Comparison of ENCODE assay signal across 20 cellular contexts in the genomic region with DNA sequence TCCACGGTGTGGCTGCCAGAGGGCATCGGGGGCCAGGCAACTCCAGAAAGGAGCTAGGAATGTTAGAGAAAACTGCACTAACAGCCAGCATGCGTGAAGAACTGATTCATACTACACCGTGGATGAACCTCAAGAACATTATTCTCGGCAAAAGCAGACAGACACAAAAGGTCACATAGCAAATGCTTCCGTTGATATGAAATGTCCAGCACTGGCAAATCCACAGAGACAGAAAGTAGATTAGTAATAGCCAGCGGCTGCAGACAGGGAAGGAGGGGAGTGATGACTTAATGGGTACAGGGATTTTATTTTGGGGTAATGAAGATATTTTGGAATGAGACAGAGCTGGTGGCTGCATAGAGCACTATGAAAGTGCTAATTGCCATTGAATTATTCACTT. TPM values are rescaled to one million over a fixed set of nuclear protein-coding genes. Genes with fewer than 3 reads are reported as not detected.
A peak's percentile ranks its signal among the peaks of the same experiment; 100 is the strongest.
DNase-seq lines count a peak whose midpoint lies in the region; ATAC-seq, FAIRE-seq and TF ChIP-seq lines count a peak whose summit lies in the region.
"Had no signal": no experiment of that assay in that cellular context is flagged by ENCODE, and none has a peak within 500 bp of the region (broad histone marks: within the 10 kb centered on the region; RNA-seq: fewer than 3 reads in every experiment).

No MANE protein-coding gene starts in this region.

- H3K27ac Mint-ChIP-seq in astrocyte (ENCODE audit: unreplicated experiment) = peak overlapping the region; percentile 49
- H3K27ac Mint-ChIP-seq: memory B cell had no signal

- H3K56ac ChIP-seq in mesendoderm (ENCODE audit: low read length) = no peak overlapping the region

- 12 to 23% (median 15%) methylated on average over 7 of the region's 7 CpGs for WGBS in psoas muscle, 3 donors
- no CpG with 5 or more reads among the region's 7 CpGs for WGBS in mesendoderm (ENCODE audit: extremely low coverage, insufficient coverage, low lambda C conversion rate)

- H3F3A ChIP-seq in MM.1S (ENCODE audit: insufficient read depth, low read length) = no peaks in the 10 kb centered on the region

- H4K5ac ChIP-seq in mesendoderm (ENCODE audit: low read length) = no peak overlapping the region

- DNase-seq in Caki2 (ENCODE audit: low read depth) (peak; percentile 77), astrocyte (ENCODE audit: low read depth) (peak; percentile 65), islet precursor cell (peak; percentile 37), psoas muscle (no peak), MM.1S (no peak), mesendoderm (no peak)
- DNase-seq: activated naive CD4-positive, alpha-beta T cell; C1 segment of cervical spinal cord; central memory CD4-positive, alpha-beta T cell; occipital lobe; stimulated activated CD4-positive, alpha-beta T cell treated with anti-CD3 and anti-CD28 coated beads, Interleukin-15, amount 100 ng/mL, for 24 hours; substantia nigra had no signal

- no peaks in the 10 kb centered on the region for H3K79me1 ChIP-seq in mesendoderm (ENCODE audit: low read length)

- peaks cover 3% of the 10 kb centered on the region for H3K4me1 ChIP-seq in astrocyte (ENCODE audit: insufficient read depth, low read length)
- H3K4me1 ChIP-seq in psoas muscle = peaks cover 62% of the 10 kb centered on the region
- no peaks in the 10 kb centered on the region for H3K4me1 ChIP-seq in MM.1S (ENCODE audit: low read length)
- no peaks in the 10 kb centered on the region for H3K4me1 ChIP-seq in mesendoderm (ENCODE audit: control insufficient read depth, low read depth, low read length)

- no peak overlapping the region for H2BK15ac ChIP-seq in mesendoderm (replicated peaks; ENCODE audit: low read depth)

- no peaks in the 10 kb centered on the region for H3K9me3 Mint-ChIP-seq in astrocyte (ENCODE audit: unreplicated experiment)
- H3K9me3 Mint-ChIP-seq: memory B cell had no signal

- in situ Hi-C loops in Caki2 (cut with HindIII; ENCODE audit: low pct_unique_long_range_greater_than_20kb, low sequenced_read_pairs) = no loop called here

- H3K4ac ChIP-seq in mesendoderm (ENCODE audit: low read depth, low read length) = no peak overlapping the region

- peak overlapping the region; percentile 25 for H3K4me2 ChIP-seq in astrocyte (ENCODE audit: low read length)
- H3K4me2 ChIP-seq in MM.1S (ENCODE audit: low read depth, low read length) = no peak overlapping the region
- no peak overlapping the region for H3K4me2 ChIP-seq in mesendoderm (ENCODE audit: low read length)

- H3K27ac ChIP-seq in astrocyte (ENCODE audit: low read depth, low read length) (no peak overlapping the region), psoas muscle (peak overlapping the region; percentile 71), MM.1S (ENCODE audit: low read length) (no peak overlapping the region), mesendoderm (ENCODE audit: low read depth, low read length) (no peak overlapping the region)
- H3K27ac ChIP-seq: RWPE1 had no signal

- intact Hi-C loops in psoas muscle (cut with DNase I) = loop anchor here (10.0 kb wide), 2 partner anchors 182 to 262 kb away; partner anchors contain the start of gene STEAP3 (in 1 of the 2)

- H2AK5ac ChIP-seq in mesendoderm (ENCODE audit: low read length) = no peak overlapping the region

- no peak overlapping the region for H2BK120ac ChIP-seq in mesendoderm (ENCODE audit: low read depth, low read length)

- H4K8ac ChIP-seq in mesendoderm (ENCODE audit: low read depth, low read length) = no peak overlapping the region

- no peaks in the 10 kb centered on the region for H3K36me3 Mint-ChIP-seq in astrocyte (ENCODE audit: low read depth, unreplicated experiment)
- H3K36me3 Mint-ChIP-seq: memory B cell had no signal

- no peak overlapping the region for H3K4me3 ChIP-seq in astrocyte (ENCODE audit: insufficient read depth, low read depth, low read length)
- no peak overlapping the region for H3K4me3 ChIP-seq in psoas muscle
- no peak overlapping the region for H3K4me3 ChIP-seq in MM.1S (ENCODE audit: low read length)
- H3K4me3 ChIP-seq in mesendoderm (ENCODE audit: low read length) = no peak overlapping the region

- H3K4me1 Mint-ChIP-seq in astrocyte (ENCODE audit: low read depth, unreplicated experiment) = peaks cover 54% of the 10 kb centered on the region
- H3K4me1 Mint-ChIP-seq: memory B cell had no signal

- H2AFZ ChIP-seq in astrocyte (ENCODE audit: low read depth, low read length) = no peak overlapping the region
- no peak overlapping the region for H2AFZ ChIP-seq in MM.1S (ENCODE audit: low read length)

- H3K4me3 Mint-ChIP-seq in astrocyte (ENCODE audit: unreplicated experiment) = no peak overlapping the region
- H3K4me3 Mint-ChIP-seq: memory B cell had no signal

- no peak overlapping the region for H3K23ac ChIP-seq in mesendoderm (ENCODE audit: low read length)

- no peaks in the 10 kb centered on the region for H3K9me3 ChIP-seq in astrocyte (ENCODE audit: insufficient read depth, low read depth, low read length)
- H3K9me3 ChIP-seq in psoas muscle = no peaks in the 10 kb centered on the region
- H3K9me3 ChIP-seq in MM.1S (replicated peaks; ENCODE audit: insufficient read depth, low read length) = no peaks in the 10 kb centered on the region

- H3K9me2 ChIP-seq in MM.1S (replicated peaks; ENCODE audit: insufficient read depth, low read length) = no peaks in the 10 kb centered on the region

- no peak for FAIRE-seq in astrocyte (lab: Jason Lieb, UNC)
- FAIRE-seq: GM12891 had no signal

- no peaks in the 10 kb centered on the region for H3K27me3 ChIP-seq in astrocyte (ENCODE audit: insufficient read depth, low read length)
- no peaks in the 10 kb centered on the region for H3K27me3 ChIP-seq in psoas muscle (ENCODE audit: insufficient read depth in 3 of 3, low read length in 2 of 3)
- no peaks in the 10 kb centered on the region for H3K27me3 ChIP-seq in MM.1S (replicated peaks; ENCODE audit: insufficient read depth, low read length)
- H3K27me3 ChIP-seq in mesendoderm (ENCODE audit: insufficient read depth, low read length, poor library complexity) = no peaks in the 10 kb centered on the region

- no peaks in the 10 kb centered on the region for H3K36me3 ChIP-seq in astrocyte (ENCODE audit: insufficient read depth, low read length)
- no peaks in the 10 kb centered on the region for H3K36me3 ChIP-seq in psoas muscle (ENCODE audit: insufficient read depth in 1 of 2, low read depth in 1 of 2)
- no peaks in the 10 kb centered on the region for H3K36me3 ChIP-seq in MM.1S (replicated peaks; ENCODE audit: insufficient read depth, low read length)
- H3K36me3 ChIP-seq in mesendoderm (ENCODE audit: control insufficient read depth, insufficient read depth, low read length) = no peaks in the 10 kb centered on the region

- H3K79me2 ChIP-seq in astrocyte (ENCODE audit: insufficient read depth, low read length) (no peaks in the 10 kb centered on the region), MM.1S (ENCODE audit: low read length) (no peaks in the 10 kb centered on the region), mesendoderm (ENCODE audit: control insufficient read depth, insufficient read depth, low read length) (no peaks in the 10 kb centered on the region)

- H2BK5ac ChIP-seq in mesendoderm (ENCODE audit: low read length) = no peak overlapping the region

- no peak overlapping the region for H3K18ac ChIP-seq in mesendoderm (ENCODE audit: low read length)

- ATAC-seq in psoas muscle = peak in 3 of 4 donors; percentile 27 to 69 (median 32)
- no peak for ATAC-seq in HG02981 (IDR thresholded peaks at IDR 0.05; ENCODE audit: unreplicated experiment)
- ATAC-seq in GM18867 (IDR thresholded peaks at IDR 0.05; ENCODE audit: unreplicated experiment) = no peak

- H3K27me3 Mint-ChIP-seq in astrocyte (ENCODE audit: low read depth, unreplicated experiment) = peaks cover 5% of the 10 kb centered on the region

- H3K9ac ChIP-seq in astrocyte (ENCODE audit: low read length) (no peak overlapping the region), MM.1S (ENCODE audit: low read length) (no peak overlapping the region), mesendoderm (ENCODE audit: low read length) (no peak overlapping the region)

- TF ChIP-seq CTCF in astrocyte (IDR thresholded peaks at IDR 0.05; ENCODE audit: insufficient read depth, low read depth, low read length) (no peak), psoas muscle (IDR thresholded peaks at IDR 0.05) (no peak), MM.1S (IDR thresholded peaks at IDR 0.05; ENCODE audit: low read length) (no peak)

- H4K20me1 ChIP-seq in astrocyte (ENCODE audit: insufficient read depth, low read length) (no peaks in the 10 kb centered on the region), MM.1S (ENCODE audit: insufficient read depth, low read length) (no peaks in the 10 kb centered on the region)

RNA-seq across cellular contexts. Expression of gene SCTR, which starts 37.4 kb away (rescaled TPM):
- not detected in 2 replicates for total RNA-seq in Caki2 (2014; rRNA removed; shearing (Covaris generic); ENCODE audit: low replicate concordance)
- total RNA-seq in astrocyte (not detected in 2 replicates), psoas muscle (1 to 10 TPM in 1 of 4 donors, under 1 TPM in 1, not detected in 2; 0.57 to 1.3 TPM)
- under 1 TPM in 1 of 3 donors, not detected in 2; 0.12 TPM for polyA plus RNA-seq in psoas muscle
- polyA plus RNA-seq in mesendoderm (2013, experiment 1 of 2) = not detected
- not detected for polyA plus RNA-seq in mesendoderm (2013, experiment 2 of 2)
- total RNA-seq: epithelial cell of proximal tubule; HT-29; T-helper 1 cell treated with Interleukin-12 subunit alpha and Interleukin-12 subunit beta and Interleukin-4 antibody, amounts not matched to agents 30 ng/mL and 1 ng/mL, for 36 hours had no signal

RNA-seq across cellular contexts. Expression of gene TMEM37, which starts 55.2 kb away (rescaled TPM):
- total RNA-seq in Caki2 (2014; rRNA removed; shearing (Covaris generic); ENCODE audit: low replicate concordance) = 0.10 and 3.5 TPM in 2 replicates
- total RNA-seq in astrocyte (1.6 and 3.3 TPM in 2 replicates), psoas muscle (1 to 10 TPM in 3 of 4 donors, under 1 TPM in 1; 0.96 to 3.9 (median 1.4) TPM)
- polyA plus RNA-seq in psoas muscle = under 1 TPM; 0.60 to 0.96 (median 0.90) TPM
- 7.9 TPM for polyA plus RNA-seq in mesendoderm (2013, experiment 1 of 2)
- 7.4 TPM for polyA plus RNA-seq in mesendoderm (2013, experiment 2 of 2)
- total RNA-seq: occipital lobe; T-helper 1 cell treated with Interleukin-12 subunit alpha and Interleukin-12 subunit beta and Interleukin-4 antibody, amounts not matched to agents 30 ng/mL and 1 ng/mL, for 36 hours had no signal

RNA-seq across cellular contexts. Expression of gene CFAP221, which starts 57.4 kb away (rescaled TPM):
- total RNA-seq in Caki2 (2014; rRNA removed; shearing (Covaris generic); ENCODE audit: low replicate concordance) = 1.6 and 2.4 TPM in 2 replicates
- total RNA-seq in astrocyte (0.29 and 0.61 TPM in 2 replicates), psoas muscle (under 1 TPM in 2 of 4 donors, not detected in 2; 0.36 to 0.88 TPM)
- polyA plus RNA-seq in psoas muscle = not detected
- 0.67 TPM for polyA plus RNA-seq in mesendoderm (2013, experiment 1 of 2)
- 0.87 TPM for polyA plus RNA-seq in mesendoderm (2013, experiment 2 of 2)
- total RNA-seq: epithelial cell of proximal tubule; HT-29; T-helper 1 cell treated with Interleukin-12 subunit alpha and Interleukin-12 subunit beta and Interleukin-4 antibody, amounts not matched to agents 30 ng/mL and 1 ng/mL, for 36 hours had no signal

Comparison
In these comparisons a context has a peak if more than half of its experiments do, and no peak if none do; other contexts are left out.
1. DNase-seq: peak in Caki2 (single experiment), astrocyte (single experiment) and islet precursor cell (single experiment); none in psoas muscle (0 of 2), MM.1S (single experiment) and mesendoderm (single experiment).
2. ATAC-seq: peak in psoas muscle (3 of 4); none in HG02981 (single experiment) and GM18867 (single experiment).